Comparison of ENCODE assay signal across 8 cellular contexts in the genomic region with DNA sequence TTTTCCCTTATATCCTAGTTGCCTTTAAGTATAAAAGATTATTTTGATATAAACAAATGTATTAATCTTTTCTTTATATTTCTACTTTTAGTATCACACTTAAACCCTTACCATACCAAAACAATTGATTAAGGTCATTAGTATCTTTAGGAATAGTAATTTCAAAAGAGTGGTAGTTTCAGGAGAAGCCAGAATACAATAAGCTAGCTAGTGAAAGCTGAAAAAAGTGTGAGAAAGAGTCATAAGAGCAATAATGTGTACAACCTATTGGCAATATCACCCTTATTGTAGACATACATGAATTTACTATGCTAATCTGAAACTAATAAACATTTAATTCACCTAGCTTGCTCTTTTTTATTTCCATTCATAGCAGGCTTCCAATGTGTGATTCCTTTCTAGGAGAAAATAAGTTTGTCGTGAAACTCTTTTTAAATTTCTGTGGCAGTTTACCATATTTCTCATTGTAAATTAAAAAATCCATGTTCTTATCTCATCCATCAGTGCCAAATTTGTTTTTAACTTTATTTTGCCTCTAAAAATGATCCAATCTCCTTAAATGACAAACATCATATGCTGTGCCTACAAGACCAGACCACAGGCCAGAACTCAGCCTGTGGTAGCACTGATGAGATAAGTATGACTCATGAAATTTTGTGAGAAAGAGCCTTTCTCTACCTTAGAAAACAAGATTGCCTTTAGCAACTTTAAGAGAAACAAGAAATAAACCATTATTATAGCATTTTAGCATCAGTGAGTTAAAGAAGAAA. TPM values are rescaled to one million over a fixed set of nuclear protein-coding genes. Genes with fewer than 3 reads are reported as not detected.
DNase-seq lines count a peak whose midpoint lies in the region; ATAC-seq and TF ChIP-seq lines count a peak whose summit lies in the region.

No MANE protein-coding gene starts in this region.

- H3K9me3 Mint-ChIP-seq in CD14-positive monocyte, result no peaks in the 10 kb centered on the region

- peak overlapping the region in 1 of 7 donors; percentile 2 for H3K27ac Mint-ChIP-seq in CD14-positive monocyte

- peaks cover 11% of the 10 kb centered on the region for H3K4me1 ChIP-seq in SJSA1 (replicated peaks)
- H3K4me1 ChIP-seq in right atrium auricular region, result peaks cover 0 to 7% of the 10 kb centered on the region in 2 donors

- TF ChIP-seq CTCF in right atrium auricular region (IDR thresholded peaks at IDR 0.05) (no peak), CD14-positive monocyte (IDR thresholded peaks at IDR 0.05) (no peak), GM20000 (IDR thresholded peaks at IDR 0.05; ENCODE audit: extremely low read depth, missing control alignments) (no peak)

- intact Hi-C loops in CD14-positive monocyte (cut with micrococcal nuclease), result no loop called here

- H3K4me1 Mint-ChIP-seq in CD14-positive monocyte, result peaks cover 5% of the 10 kb centered on the region

- no peak overlapping the region for H3K4me3 Mint-ChIP-seq in CD14-positive monocyte

- peak; percentile 79 for ATAC-seq in GM18519 (IDR thresholded peaks at IDR 0.05; ENCODE audit: low FRiP score, unreplicated experiment)
- peak; percentile 63 for ATAC-seq in HG02588 (IDR thresholded peaks at IDR 0.05; ENCODE audit: unreplicated experiment)

- no peaks in the 10 kb centered on the region for H3K9me3 ChIP-seq in SJSA1 (replicated peaks)
- H3K9me3 ChIP-seq in right atrium auricular region, result no peaks in the 10 kb centered on the region

- DNase-seq in SJSA1 (ENCODE audit: low read depth in 1 of 2, low spot score in 2 of 2) (peak in 1 of 2 experiments; percentile 48), right atrium auricular region (ENCODE audit: low spot score) (no peak), CD14-positive monocyte (ENCODE audit: low spot score) (no peak), iPS-NIHi11 (ENCODE audit: low spot score) (no peak), GM20000 (ENCODE audit: low spot score) (no peak)
- no peak for DNase-seq in stimulated activated naive CD4-positive, alpha-beta T cell (lab: John Stamatoyannopoulos, UW)

- H3K27me3 ChIP-seq in SJSA1 (replicated peaks) (no peaks in the 10 kb centered on the region), right atrium auricular region (no peaks in the 10 kb centered on the region)

- H3K27me3 Mint-ChIP-seq in CD14-positive monocyte (ENCODE audit: low read depth in 3 of 3), result peaks cover 0 to 2% (median 0%) of the 10 kb centered on the region in 3 donors

- H3K36me3 Mint-ChIP-seq in CD14-positive monocyte, result peaks cover 26 to 29% of the 10 kb centered on the region in 2 donors

- H3K27ac ChIP-seq in SJSA1 (peak overlapping the region; percentile 8; the same call in 1 of the 2 replicates), right atrium auricular region (peak overlapping the region; percentile 2 to 22)

- no peak overlapping the region for H3K4me3 ChIP-seq in SJSA1
- no peak overlapping the region for H3K4me3 ChIP-seq in right atrium auricular region

- H3K36me3 ChIP-seq in SJSA1 (no peaks in the 10 kb centered on the region; the same call in 1 of the 2 replicates), right atrium auricular region (peaks cover 13% of the 10 kb centered on the region)

RNA-seq across cellular contexts. Expression of a gene that starts 8.1 kb away (rescaled TPM):
- 4.4 and 6.2 TPM in 2 replicates for total RNA-seq in SJSA1 (2014; rRNA removed; shearing (Covaris generic))
- 1 to 10 TPM; 7.2 to 9.3 TPM for total RNA-seq in right atrium auricular region
- 1 to 10 TPM; 2.7 to 5.5 TPM for polyA plus RNA-seq in CD14-positive monocyte

RNA-seq across cellular contexts. Expression of a gene that starts 16.1 kb away (rescaled TPM):
- total RNA-seq in SJSA1 (2014; rRNA removed; shearing (Covaris generic)), result 19.9 and 23.3 TPM in 2 replicates
- 10 to 100 TPM; 32.9 to 58.4 TPM for total RNA-seq in right atrium auricular region
- polyA plus RNA-seq in CD14-positive monocyte, result 1 to 10 TPM; 5.4 to 7.8 TPM
